Comparison of ENCODE assay signal across 17 cellular contexts in the genomic region with DNA sequence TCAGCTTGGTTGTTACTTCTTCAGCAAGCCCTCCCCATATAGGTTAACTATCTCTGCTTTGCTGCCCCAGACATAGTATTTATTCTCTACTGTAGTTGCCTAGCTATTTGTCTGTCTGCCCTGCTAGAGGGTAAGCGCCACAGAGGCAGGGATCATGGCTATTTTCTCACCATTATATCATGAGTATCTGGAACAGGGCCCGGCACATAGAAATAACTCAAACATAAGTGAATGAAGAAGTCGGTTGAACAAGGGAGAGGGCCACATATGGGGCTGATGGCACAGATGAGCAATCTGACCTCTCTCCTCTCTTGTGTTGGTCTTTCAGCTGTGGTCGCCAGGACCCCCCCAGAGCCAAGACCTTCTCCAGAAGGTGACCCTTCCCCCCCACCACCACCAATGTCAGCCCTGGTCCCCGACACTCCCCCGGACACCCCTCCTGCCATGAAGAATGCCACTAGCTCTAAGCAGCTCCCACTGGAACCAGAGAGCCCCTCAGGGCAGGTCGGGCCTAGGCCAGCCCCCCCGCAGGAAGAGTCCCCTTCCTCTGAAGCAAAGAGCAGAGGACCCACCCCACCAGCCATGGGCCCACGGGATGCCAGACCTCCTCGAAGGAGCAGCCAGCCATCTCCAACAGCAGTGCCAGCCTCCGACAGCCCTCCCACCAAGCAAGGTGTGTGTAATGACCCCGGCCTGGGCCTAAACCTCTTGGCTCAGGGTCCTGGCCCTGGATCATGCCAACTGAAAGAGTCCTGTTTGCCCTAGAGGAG. TPM values are rescaled to one million over a fixed set of nuclear protein-coding genes. Genes with fewer than 3 reads are reported as not detected.
DNase-seq lines count a peak whose midpoint lies in the region; ATAC-seq and TF ChIP-seq lines count a peak whose summit lies in the region.
"Had no signal": no experiment of that assay in that cellular context is flagged by ENCODE, and none has a peak within 500 bp of the region (broad histone marks: within the 10 kb centered on the region; RNA-seq: fewer than 3 reads in every experiment).

No MANE protein-coding gene starts in this region.

- no peak overlapping the region for H3K4me3 ChIP-seq in CD4-positive, alpha-beta memory T cell (ENCODE audit: low read length in 2 of 2)
- H3K4me3 ChIP-seq: BLaER1 treated with 17β-estradiol and CSF1 and Interleukin-3, amounts not matched to agents 10 nM and 100 nM; GM12878; PC-9; upper lobe of left lung had no signal

- TF ChIP-seq CTCF in foreskin keratinocyte (conservative IDR thresholded peaks at IDR 0.05) (no peak), osteocyte (IDR thresholded peaks at IDR 0.05) (no peak)

- CTCF ChIA-PET in CD4-positive, alpha-beta memory T cell (lab: Charles Lee; ENCODE audit: partially characterized antibody) = interaction anchor here (1.4 to 5.0 kb wide), 3 partner anchors 9 to 20 kb away, joined by 6 to 26 read pairs (median 20); a partner anchor contains a TSS
- CTCF ChIA-PET in T-cell (lab: Charles Lee) = no interaction called here

- H3K27ac Mint-ChIP-seq in CD4-positive, alpha-beta memory T cell = peak overlapping the region in 5 of 7 donors; percentile 24 to 83 (median 70)
- H3K27ac Mint-ChIP-seq in T-cell = peak overlapping the region; percentile 39 to 43
- H3K27ac Mint-ChIP-seq in osteocyte (ENCODE audit: unreplicated experiment) = peak overlapping the region; percentile 27
- H3K27ac Mint-ChIP-seq: dendritic cell treated with granulocyte-macrophage colony-stimulating factor and Interleukin-4, amounts not matched to agents 40 ng/mL and 50 ng/mL, for 4 days had no signal

- ATAC-seq in T-cell (replicated peaks in 1 of 4) (no peak), foreskin keratinocyte (no peak), GM21619 (IDR thresholded peaks at IDR 0.05; ENCODE audit: unreplicated experiment) (no peak)
- ATAC-seq: GM12878 had no signal

- no peaks in the 10 kb centered on the region for H3K27me3 ChIP-seq in CD4-positive, alpha-beta memory T cell (ENCODE audit: insufficient read depth, low read length)
- H3K27me3 ChIP-seq in foreskin keratinocyte = no peaks in the 10 kb centered on the region
- H3K27me3 ChIP-seq: BLaER1 treated with 17β-estradiol and CSF1 and Interleukin-3, amounts not matched to agents 10 nM and 100 nM; upper lobe of left lung had no signal

- H3K27ac ChIP-seq in CD4-positive, alpha-beta memory T cell (ENCODE audit: low read depth, low read length) = no peak overlapping the region
- H3K27ac ChIP-seq in foreskin keratinocyte = peak overlapping the region; percentile 91
- H3K27ac ChIP-seq: PC-9, upper lobe of left lung had no signal

- no peak overlapping the region for H3K4me3 Mint-ChIP-seq in CD4-positive, alpha-beta memory T cell
- H3K4me3 Mint-ChIP-seq in T-cell = no peak overlapping the region
- H3K4me3 Mint-ChIP-seq in osteocyte (ENCODE audit: unreplicated experiment) = no peak overlapping the region
- H3K4me3 Mint-ChIP-seq: dendritic cell treated with granulocyte-macrophage colony-stimulating factor and Interleukin-4, amounts not matched to agents 40 ng/mL and 50 ng/mL, for 4 days had no signal

- no peaks in the 10 kb centered on the region for H3K9me3 ChIP-seq in CD4-positive, alpha-beta memory T cell (ENCODE audit: control insufficient read depth in 1 of 2, low read length in 2 of 2)
- H3K9me3 ChIP-seq: BLaER1 treated with 17β-estradiol and CSF1 and Interleukin-3, amounts not matched to agents 10 nM and 100 nM; upper lobe of left lung had no signal

- POLR2A ChIA-PET in CD4-positive, alpha-beta memory T cell (lab: Charles Lee; ENCODE audit: partially characterized antibody) = interaction anchor here (0.9 to 4.9 kb wide), 5 partner anchors 8 to 52 kb away, joined by 3 to 20 read pairs (median 10); a partner anchor contains a TSS
- POLR2A ChIA-PET in T-cell (lab: Charles Lee) = interaction anchor here (0.7 to 1.1 kb wide), 2 partner anchors 12 to 15 kb away, joined by 5 to 8 read pairs; a partner anchor contains a TSS

- in situ Hi-C loops in KBM-7 (cut with MboI; ENCODE audit: low pct_unique_long_range_greater_than_20kb, low sequenced_read_pairs) = no loop called here

- H3K36me3 Mint-ChIP-seq in CD4-positive, alpha-beta memory T cell = peaks cover 36 to 74% of the 10 kb centered on the region in 2 donors
- H3K36me3 Mint-ChIP-seq in T-cell (peaks cover 54% of the 10 kb centered on the region), osteocyte (ENCODE audit: unreplicated experiment) (peaks cover 32% of the 10 kb centered on the region)

- no peak for DNase-seq in CD4-positive, alpha-beta memory T cell
- DNase-seq in T-cell = no peak
- DNase-seq in foreskin keratinocyte = no peak
- DNase-seq in osteocyte (ENCODE audit: extremely low spot score, unreplicated experiment) = no peak
- no peak for DNase-seq in KBM-7
- no peak for DNase-seq in SIG-M5 (lab: John Stamatoyannopoulos, UW)
- DNase-seq: activated CD4-positive, alpha-beta T cell treated with anti-CD3 and anti-CD28 coated beads, Interleukin-2, amount 50 U/mL, for 48 hours; EL; mesendoderm; NCI-H187; NCI-H524; PC-9; upper lobe of left lung had no signal

- no peaks in the 10 kb centered on the region for H3K9me3 Mint-ChIP-seq in CD4-positive, alpha-beta memory T cell
- H3K9me3 Mint-ChIP-seq in T-cell = no peaks in the 10 kb centered on the region
- no peaks in the 10 kb centered on the region for H3K9me3 Mint-ChIP-seq in osteocyte (ENCODE audit: unreplicated experiment)
- H3K9me3 Mint-ChIP-seq: dendritic cell treated with granulocyte-macrophage colony-stimulating factor and Interleukin-4, amounts not matched to agents 40 ng/mL and 50 ng/mL, for 4 days had no signal

- no peaks in the 10 kb centered on the region for H3K27me3 Mint-ChIP-seq in CD4-positive, alpha-beta memory T cell
- H3K27me3 Mint-ChIP-seq in T-cell (no peaks in the 10 kb centered on the region), osteocyte (ENCODE audit: unreplicated experiment) (no peaks in the 10 kb centered on the region)
- H3K27me3 Mint-ChIP-seq: dendritic cell treated with granulocyte-macrophage colony-stimulating factor and Interleukin-4, amounts not matched to agents 40 ng/mL and 50 ng/mL, for 4 days had no signal

- intact Hi-C loops in CD4-positive, alpha-beta memory T cell (cut with micrococcal nuclease) = no loop called here

- H3K4me1 ChIP-seq in CD4-positive, alpha-beta memory T cell (ENCODE audit: insufficient read depth, low read length) = peaks cover 18% of the 10 kb centered on the region
- peaks cover 52% of the 10 kb centered on the region for H3K4me1 ChIP-seq in foreskin keratinocyte

- H3K36me3 ChIP-seq in CD4-positive, alpha-beta memory T cell (ENCODE audit: insufficient read depth, low read length) = peaks cover 64% of the 10 kb centered on the region

- H3K4me1 Mint-ChIP-seq in CD4-positive, alpha-beta memory T cell = peaks cover 25 to 46% (median 31%) of the 10 kb centered on the region in 4 donors
- H3K4me1 Mint-ChIP-seq in T-cell = peaks cover 37 to 49% (median 44%) of the 10 kb centered on the region in 3 donors
- H3K4me1 Mint-ChIP-seq in osteocyte (ENCODE audit: unreplicated experiment) = peaks cover 11% of the 10 kb centered on the region

RNA-seq across cellular contexts. Expression of a gene that starts 14.9 kb away (rescaled TPM):
- total RNA-seq in CD4-positive, alpha-beta memory T cell = 100 to 1,000 TPM; 221 to 222 TPM
- 10 to 100 TPM in 1 of 2 donors, 1 to 10 TPM in 1; 4.1 to 68.3 TPM for polyA plus RNA-seq in CD4-positive, alpha-beta memory T cell
- 100 to 1,000 TPM; 157 to 295 (median 263) TPM for total RNA-seq in T-cell
- total RNA-seq in foreskin keratinocyte = 207 and 209 TPM in 2 replicates
- polyA plus RNA-seq in foreskin keratinocyte = 259 and 272 TPM in 2 replicates
- total RNA-seq in osteocyte = 157 and 163 TPM in 2 replicates

RNA-seq across cellular contexts. Expression of a gene that starts 21.5 kb away (rescaled TPM):
- 10 to 100 TPM; 51.8 to 56.4 TPM for total RNA-seq in CD4-positive, alpha-beta memory T cell
- 100 to 1,000 TPM; 107 to 190 TPM for polyA plus RNA-seq in CD4-positive, alpha-beta memory T cell
- total RNA-seq in T-cell (10 to 100 TPM; 42.3 to 48.2 (median 44.6) TPM), foreskin keratinocyte (115 and 121 TPM in 2 replicates), osteocyte (68.9 and 72.4 TPM in 2 replicates)
- polyA plus RNA-seq in foreskin keratinocyte = 142 and 153 TPM in 2 replicates

RNA-seq across cellular contexts. Expression of a gene that starts 45.8 kb away (rescaled TPM):
- total RNA-seq in CD4-positive, alpha-beta memory T cell = under 1 TPM; 0.25 to 0.26 TPM
- not detected for polyA plus RNA-seq in CD4-positive, alpha-beta memory T cell
- total RNA-seq in T-cell (under 1 TPM in 4 of 5 donors, not detected in 1; 0.08 to 0.15 (median 0.09) TPM), foreskin keratinocyte (0.68 and 0.78 TPM in 2 replicates), osteocyte (8.2 and 10.1 TPM in 2 replicates)
- polyA plus RNA-seq in foreskin keratinocyte = 0.27 and 0.41 TPM in 2 replicates
- total RNA-seq: GM12878 had no signal

RNA-seq across cellular contexts. Expression of a gene that starts 53.4 kb away (rescaled TPM):
- 100 to 1,000 TPM; 127 to 130 TPM for total RNA-seq in CD4-positive, alpha-beta memory T cell
- polyA plus RNA-seq in CD4-positive, alpha-beta memory T cell = 10 to 100 TPM; 58.5 to 98.6 TPM
- 100 to 1,000 TPM in 3 of 5 donors, 10 to 100 TPM in 2; 75.2 to 111 (median 101) TPM for total RNA-seq in T-cell
- 108 and 119 TPM in 2 replicates for total RNA-seq in foreskin keratinocyte
- 27.9 and 32.6 TPM in 2 replicates for polyA plus RNA-seq in foreskin keratinocyte
- 117 and 118 TPM in 2 replicates for total RNA-seq in osteocyte
